Comparison of ENCODE assay signal across 10 cellular contexts in the genomic region with DNA sequence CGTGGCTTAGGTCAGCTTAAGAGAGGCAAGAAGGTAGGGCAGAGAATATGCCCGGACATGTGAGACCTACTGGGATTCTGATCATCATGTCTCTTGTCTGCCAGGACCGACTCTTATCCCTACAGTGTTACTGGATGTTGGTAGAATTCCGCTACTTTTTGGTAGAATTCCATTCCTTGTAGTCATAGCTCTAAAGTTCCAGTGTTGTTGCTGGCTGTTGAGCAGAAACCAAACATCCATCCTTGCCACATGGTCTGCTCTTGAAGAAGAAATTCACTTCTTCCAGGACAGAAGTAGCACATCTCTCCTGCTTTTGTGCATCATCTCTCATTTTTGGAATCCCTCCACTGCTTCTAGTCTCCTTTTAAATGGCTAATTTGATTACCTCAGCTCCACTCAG.
"Had no signal": no experiment of that assay in that cellular context is flagged by ENCODE, and none has a peak within 500 bp of the region (broad histone marks: within the 10 kb centered on the region; RNA-seq: fewer than 3 reads in every experiment).

No MANE protein-coding gene starts in this region.

- H3K9me3 ChIP-seq: pancreas, upper lobe of right lung had no signal

- H3K4me1 ChIP-seq: pancreas, upper lobe of right lung had no signal

- H3K27ac ChIP-seq: pancreas, upper lobe of right lung had no signal

- H3K27me3 ChIP-seq: pancreas, upper lobe of right lung had no signal

- H3K36me3 ChIP-seq: pancreas, upper lobe of right lung had no signal

- DNase-seq: activated CD8-positive, alpha-beta memory T cell treated with anti-CD3 and anti-CD28 coated beads, Interleukin-2, amount 50 U/mL, for 48 hours; activated CD8-positive, alpha-beta T cell treated with anti-CD3 and anti-CD28 coated beads, Interleukin-2, amount 10 ng/mL, durations not matched to agents 7 days and 5 days; activated naive CD4-positive, alpha-beta T cell; effector memory CD4-positive, alpha-beta T cell; pancreas; retina; stimulated activated CD4-positive, alpha-beta T cell treated with anti-CD3 and anti-CD28 coated beads, Interleukin-4, amount 100 ng/mL, for 1 hour; stimulated activated CD8-positive, alpha-beta memory T cell treated with anti-CD3 and anti-CD28 coated beads, Interleukin-4, amount 100 ng/mL, for 48 hours; stimulated activated naive CD8-positive, alpha-beta T cell treated with anti-CD3 and anti-CD28 coated beads, Interleukin-15, Interleukin-2, amounts not matched to agents 100 U/mL and 50 U/mL, for 24 hours had no signal

- H3K4me3 ChIP-seq: pancreas, upper lobe of right lung had no signal

- ATAC-seq: activated CD8-positive, alpha-beta T cell treated with anti-CD3 and anti-CD28 coated beads, Interleukin-2, amount 10 ng/mL, durations not matched to agents 7 days and 5 days; pancreas; stimulated activated naive CD8-positive, alpha-beta T cell treated with anti-CD3 and anti-CD28 coated beads, Interleukin-15, Interleukin-2, amounts not matched to agents 100 U/mL and 50 U/mL, for 24 hours; upper lobe of right lung had no signal
